29 cellular contexts compared by ENCODE assay signal in the genomic region with DNA sequence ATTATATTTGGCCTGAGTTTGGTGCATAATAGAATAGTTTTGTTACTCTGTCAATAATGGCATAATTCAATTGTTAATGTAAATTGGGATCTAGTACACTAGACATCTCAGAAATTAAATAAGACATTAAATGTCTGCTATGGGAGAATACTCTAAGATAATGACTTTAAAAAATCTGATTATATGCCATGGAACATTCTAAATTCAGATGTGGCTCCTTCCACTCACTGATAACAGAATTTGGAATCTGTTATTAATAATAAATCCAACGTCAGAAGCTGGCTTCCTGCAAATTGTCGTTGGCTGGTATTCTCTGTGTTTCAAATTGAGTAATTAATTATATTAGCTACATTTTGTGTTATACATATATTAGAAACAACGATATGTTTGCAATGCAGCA.
A peak's percentile ranks its signal among the peaks of the same experiment; 100 is the strongest.
DNase-seq lines count a peak whose midpoint lies in the region; ATAC-seq and TF ChIP-seq lines count a peak whose summit lies in the region.
"Had no signal": no experiment of that assay in that cellular context is flagged by ENCODE, and none has a peak within 500 bp of the region (broad histone marks: within the 10 kb centered on the region; RNA-seq: fewer than 3 reads in every experiment).

No MANE protein-coding gene starts in this region.

- H3K9me2 ChIP-seq in SK-N-SH: no peaks in the 10 kb centered on the region

- no peaks in the 10 kb centered on the region for H3K9me3 ChIP-seq in SK-N-SH
- H3K9me3 ChIP-seq: A549; BE2C; BLaER1; BLaER1 treated with 17β-estradiol and CSF1 and Interleukin-3, amounts not matched to agents 10 nM and 100 nM; Caco-2 had no signal

- H3K9ac ChIP-seq in SK-N-SH: no peak overlapping the region
- H3K9ac ChIP-seq: BLaER1; BLaER1 treated with 17β-estradiol and CSF1 and Interleukin-3, amounts not matched to agents 10 nM and 100 nM had no signal

- CTCF ChIA-PET in SK-N-SH (lab: Yijun Ruan, JAX): no interaction called here

- DNase-seq in SK-N-SH (no peak), NAMALWA (ENCODE audit: low spot score) (no peak)
- DNase-seq: 8988T; ACHN; AML-193; BE2C; C1 segment of cervical spinal cord; Caco-2; Calu3; CD4-positive, alpha-beta memory T cell; CD4-positive, alpha-beta T cell; CD4-positive, CD25-positive, alpha-beta regulatory T cell; CD8-positive, alpha-beta memory T cell; CD8-positive, alpha-beta T cell; COR-L47; DMS 273 treated with DMSO at 0.1 percent for 48 hours; DMS153; DMS53; DMS79; DMS79 treated with DMSO at 0.1 percent for 48 hours; DND-41; EL had no signal

- POLR2A ChIA-PET in SK-N-SH (lab: Yijun Ruan, JAX): no interaction called here

- H2AFZ ChIP-seq in SK-N-SH (ENCODE audit: low read depth): no peak overlapping the region

- ATAC-seq in SK-N-SH treated with all-trans-retinoic acid at 6 μM for 48 hours: no peak
- ATAC-seq in HG02870 (IDR thresholded peaks at IDR 0.05; ENCODE audit: unreplicated experiment): no peak
- ATAC-seq: A549; CD8-positive, alpha-beta T cell had no signal

- peak overlapping the region in 1 of 2 experiments; percentile 86; a peak in 2 of 4 replicates for H3K27ac ChIP-seq in SK-N-SH (ENCODE audit: low read depth in 2 of 2, low read length in 1 of 2)
- H3K27ac ChIP-seq: 22Rv1; A549; BLaER1; BLaER1 treated with 17β-estradiol and CSF1 and Interleukin-3, amounts not matched to agents 10 nM and 100 nM; C4-2B had no signal

- no peaks in the 10 kb centered on the region for H3K27me3 ChIP-seq in SK-N-SH (ENCODE audit: insufficient read depth)
- H3K27me3 ChIP-seq: BE2C; BLaER1; BLaER1 treated with 17β-estradiol and CSF1 and Interleukin-3, amounts not matched to agents 10 nM and 100 nM had no signal

- H3K36me3 ChIP-seq in SK-N-SH (replicated peaks in 1 of 2; ENCODE audit: control insufficient read depth in 1 of 2, insufficient read depth in 2 of 2, low read length in 1 of 2): no peaks in the 10 kb centered on the region
- H3K36me3 ChIP-seq: BE2C; BLaER1; BLaER1 treated with 17β-estradiol and CSF1 and Interleukin-3, amounts not matched to agents 10 nM and 100 nM had no signal

- no peak for TF ChIP-seq RAD21 in SK-N-SH (IDR thresholded peaks at IDR 0.05; ENCODE audit: low read length)

- WGBS in SK-N-SH (ENCODE audit: low lambda C conversion rate): 1% methylated on average over 3 of the region's 3 CpGs

- H3F3A ChIP-seq in SK-N-SH (replicated peaks; ENCODE audit: insufficient read depth): no peaks in the 10 kb centered on the region

- H3K4me2 ChIP-seq in SK-N-SH: no peak overlapping the region
- H3K4me2 ChIP-seq: A549; BLaER1; BLaER1 treated with 17β-estradiol and CSF1 and Interleukin-3, amounts not matched to agents 10 nM and 100 nM had no signal

- H3K4me3 ChIP-seq in SK-N-SH (ENCODE audit: low read depth in 2 of 2, low read length in 1 of 2): no peak overlapping the region
- H3K4me3 ChIP-seq: A549; BLaER1; BLaER1 treated with 17β-estradiol and CSF1 and Interleukin-3, amounts not matched to agents 10 nM and 100 nM had no signal

- H3K4me1 ChIP-seq in SK-N-SH (ENCODE audit: control insufficient read depth in 1 of 2, insufficient read depth in 2 of 2, low read depth in 1 of 2, low read length in 1 of 2): peaks cover 0 to 3% of the 10 kb centered on the region in 2 experiments; a peak in 2 of 4 replicates
- H3K4me1 ChIP-seq: A549, BE2C, Caco-2 had no signal

- TF ChIP-seq EP300 in SK-N-SH (IDR thresholded peaks at IDR 0.05; ENCODE audit: borderline replicate concordance in 1 of 2, low read depth in 1 of 2, low read length in 1 of 2): peak in 1 of 2 experiments; percentile 70; a peak in 2 of 4 replicates

- no peak for TF ChIP-seq CTCF in SK-N-SH (IDR thresholded peaks at IDR 0.05)

- no peaks in the 10 kb centered on the region for H3K79me2 ChIP-seq in SK-N-SH (ENCODE audit: insufficient read depth)

- H4K20me1 ChIP-seq in SK-N-SH (ENCODE audit: insufficient read depth): no peaks in the 10 kb centered on the region
- H4K20me1 ChIP-seq: BLaER1; BLaER1 treated with 17β-estradiol and CSF1 and Interleukin-3, amounts not matched to agents 10 nM and 100 nM had no signal

TF ChIP-seq in SK-N-SH, 30 proteins besides CTCF, POLR2A, EP300 and RAD21 (continues in another document):
- TF ChIP-seq, protein P1, sequence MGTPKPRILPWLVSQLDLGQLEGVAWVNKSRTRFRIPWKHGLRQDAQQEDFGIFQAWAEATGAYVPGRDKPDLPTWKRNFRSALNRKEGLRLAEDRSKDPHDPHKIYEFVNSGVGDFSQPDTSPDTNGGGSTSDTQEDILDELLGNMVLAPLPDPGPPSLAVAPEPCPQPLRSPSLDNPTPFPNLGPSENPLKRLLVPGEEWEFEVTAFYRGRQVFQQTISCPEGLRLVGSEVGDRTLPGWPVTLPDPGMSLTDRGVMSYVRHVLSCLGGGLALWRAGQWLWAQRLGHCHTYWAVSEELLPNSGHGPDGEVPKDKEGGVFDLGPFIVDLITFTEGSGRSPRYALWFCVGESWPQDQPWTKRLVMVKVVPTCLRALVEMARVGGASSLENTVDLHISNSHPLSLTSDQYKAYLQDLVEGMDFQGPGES (IDR thresholded peaks at IDR 0.05; ENCODE audit: low read depth, low read length): no peak
- TF ChIP-seq, protein P2, sequence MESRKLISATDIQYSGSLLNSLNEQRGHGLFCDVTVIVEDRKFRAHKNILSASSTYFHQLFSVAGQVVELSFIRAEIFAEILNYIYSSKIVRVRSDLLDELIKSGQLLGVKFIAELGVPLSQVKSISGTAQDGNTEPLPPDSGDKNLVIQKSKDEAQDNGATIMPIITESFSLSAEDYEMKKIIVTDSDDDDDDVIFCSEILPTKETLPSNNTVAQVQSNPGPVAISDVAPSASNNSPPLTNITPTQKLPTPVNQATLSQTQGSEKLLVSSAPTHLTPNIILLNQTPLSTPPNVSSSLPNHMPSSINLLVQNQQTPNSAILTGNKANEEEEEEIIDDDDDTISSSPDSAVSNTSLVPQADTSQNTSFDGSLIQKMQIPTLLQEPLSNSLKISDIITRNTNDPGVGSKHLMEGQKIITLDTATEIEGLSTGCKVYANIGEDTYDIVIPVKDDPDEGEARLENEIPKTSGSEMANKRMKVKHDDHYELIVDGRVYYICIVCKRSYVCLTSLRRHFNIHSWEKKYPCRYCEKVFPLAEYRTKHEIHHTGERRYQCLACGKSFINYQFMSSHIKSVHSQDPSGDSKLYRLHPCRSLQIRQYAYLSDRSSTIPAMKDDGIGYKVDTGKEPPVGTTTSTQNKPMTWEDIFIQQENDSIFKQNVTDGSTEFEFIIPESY (IDR thresholded peaks at IDR 0.05; ENCODE audit: borderline replicate concordance, low read depth): no peak
- no peak for TF ChIP-seq ELF1 (IDR thresholded peaks at IDR 0.05)
- no peak for TF ChIP-seq FOSL2 (IDR thresholded peaks at IDR 0.05; ENCODE audit: borderline replicate concordance, low read depth)
- no peak for TF ChIP-seq FOXJ3 (CRISPR knock-in tag; IDR thresholded peaks at IDR 0.05)
- no peak for TF ChIP-seq POLR2AphosphoS5 (IDR thresholded peaks at IDR 0.05; ENCODE audit: low read depth, low read length)
- TF ChIP-seq, protein P3, sequence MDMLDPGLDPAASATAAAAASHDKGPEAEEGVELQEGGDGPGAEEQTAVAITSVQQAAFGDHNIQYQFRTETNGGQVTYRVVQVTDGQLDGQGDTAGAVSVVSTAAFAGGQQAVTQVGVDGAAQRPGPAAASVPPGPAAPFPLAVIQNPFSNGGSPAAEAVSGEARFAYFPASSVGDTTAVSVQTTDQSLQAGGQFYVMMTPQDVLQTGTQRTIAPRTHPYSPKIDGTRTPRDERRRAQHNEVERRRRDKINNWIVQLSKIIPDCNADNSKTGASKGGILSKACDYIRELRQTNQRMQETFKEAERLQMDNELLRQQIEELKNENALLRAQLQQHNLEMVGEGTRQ (IDR thresholded peaks at IDR 0.05; ENCODE audit: borderline replicate concordance, low read depth, low read length): no peak

TF ChIP-seq in SK-N-SH treated with all-trans-retinoic acid at 6 μM for 48 hours, 23 proteins besides CTCF, POLR2A, EP300 and RAD21 (continues in another document):
- TF ChIP-seq, protein P4, sequence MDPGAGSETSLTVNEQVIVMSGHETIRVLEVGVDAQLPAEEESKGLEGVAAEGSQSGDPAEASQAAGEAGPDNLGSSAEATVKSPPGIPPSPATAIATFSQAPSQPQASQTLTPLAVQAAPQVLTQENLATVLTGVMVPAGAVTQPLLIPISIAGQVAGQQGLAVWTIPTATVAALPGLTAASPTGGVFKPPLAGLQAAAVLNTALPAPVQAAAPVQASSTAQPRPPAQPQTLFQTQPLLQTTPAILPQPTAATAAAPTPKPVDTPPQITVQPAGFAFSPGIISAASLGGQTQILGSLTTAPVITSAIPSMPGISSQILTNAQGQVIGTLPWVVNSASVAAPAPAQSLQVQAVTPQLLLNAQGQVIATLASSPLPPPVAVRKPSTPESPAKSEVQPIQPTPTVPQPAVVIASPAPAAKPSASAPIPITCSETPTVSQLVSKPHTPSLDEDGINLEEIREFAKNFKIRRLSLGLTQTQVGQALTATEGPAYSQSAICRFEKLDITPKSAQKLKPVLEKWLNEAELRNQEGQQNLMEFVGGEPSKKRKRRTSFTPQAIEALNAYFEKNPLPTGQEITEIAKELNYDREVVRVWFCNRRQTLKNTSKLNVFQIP (CRISPR knock-in tag; IDR thresholded peaks at IDR 0.05; ENCODE audit: borderline replicate concordance, low read depth): no peak
- TF ChIP-seq ISL1 (CRISPR knock-in tag; IDR thresholded peaks at IDR 0.05) (peak; percentile 77), TCF4 (CRISPR knock-in tag; IDR thresholded peaks at IDR 0.05; ENCODE audit: borderline replicate concordance) (peak; percentile 91), TOX (CRISPR knock-in tag; IDR thresholded peaks at IDR 0.05; ENCODE audit: borderline replicate concordance) (no peak), ARNTL (CRISPR knock-in tag; IDR thresholded peaks at IDR 0.05; ENCODE audit: borderline replicate concordance, low read depth) (no peak), ZC3H10 (CRISPR knock-in tag; IDR thresholded peaks at IDR 0.05) (no peak), ESRRG (CRISPR knock-in tag; IDR thresholded peaks at IDR 0.05) (no peak), ZNF70 (CRISPR knock-in tag; IDR thresholded peaks at IDR 0.05) (0 out of 2 replicates have a peak, but pooled peaks have one; percentile 5), ZNF8 (CRISPR knock-in tag; IDR thresholded peaks at IDR 0.05) (no peak)
- TF ChIP-seq, protein P5, sequence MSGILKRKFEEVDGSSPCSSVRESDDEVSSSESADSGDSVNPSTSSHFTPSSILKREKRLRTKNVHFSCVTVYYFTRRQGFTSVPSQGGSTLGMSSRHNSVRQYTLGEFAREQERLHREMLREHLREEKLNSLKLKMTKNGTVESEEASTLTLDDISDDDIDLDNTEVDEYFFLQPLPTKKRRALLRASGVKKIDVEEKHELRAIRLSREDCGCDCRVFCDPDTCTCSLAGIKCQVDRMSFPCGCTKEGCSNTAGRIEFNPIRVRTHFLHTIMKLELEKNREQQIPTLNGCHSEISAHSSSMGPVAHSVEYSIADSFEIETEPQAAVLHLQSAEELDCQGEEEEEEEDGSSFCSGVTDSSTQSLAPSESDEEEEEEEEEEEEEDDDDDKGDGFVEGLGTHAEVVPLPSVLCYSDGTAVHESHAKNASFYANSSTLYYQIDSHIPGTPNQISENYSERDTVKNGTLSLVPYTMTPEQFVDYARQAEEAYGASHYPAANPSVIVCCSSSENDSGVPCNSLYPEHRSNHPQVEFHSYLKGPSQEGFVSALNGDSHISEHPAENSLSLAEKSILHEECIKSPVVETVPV (CRISPR knock-in tag; IDR thresholded peaks at IDR 0.05): peak; percentile 53; the same call in 1 of the 2 replicates
